ENCODE assay signal across 8 cellular contexts in the genomic region with DNA sequence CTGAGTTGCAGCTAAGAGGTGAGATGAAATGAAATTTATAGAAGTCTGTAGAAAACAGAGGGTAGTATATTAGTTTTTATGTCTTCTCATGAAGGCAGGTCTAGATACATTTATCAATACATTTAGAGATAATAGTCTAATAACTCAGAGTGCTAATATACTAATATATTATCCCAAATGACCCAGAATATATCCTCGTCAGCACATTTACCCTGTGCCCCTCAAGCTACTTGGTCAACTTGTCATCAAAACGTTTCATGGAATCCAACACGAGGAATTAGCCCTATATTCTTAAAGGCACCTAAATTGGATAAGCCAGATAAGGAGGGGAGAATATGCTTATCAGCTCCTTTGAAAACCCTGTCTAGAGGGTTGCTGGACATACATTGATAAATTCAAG.
"Had no signal": no experiment of that assay in that cellular context is flagged by ENCODE, and none has a peak within 500 bp of the region (broad histone marks: within the 10 kb centered on the region; RNA-seq: fewer than 3 reads in every experiment).

No MANE protein-coding gene starts in this region.

- ATAC-seq: GM12878 had no signal

- FAIRE-seq: G401.6, GM12878, GM12891, GM12892, GM18507, GM19239 had no signal

- DNase-seq: GDM1, GF-D8 had no signal

- H3K4me3 ChIP-seq: GM12878 had no signal
